In the genomic region with DNA sequence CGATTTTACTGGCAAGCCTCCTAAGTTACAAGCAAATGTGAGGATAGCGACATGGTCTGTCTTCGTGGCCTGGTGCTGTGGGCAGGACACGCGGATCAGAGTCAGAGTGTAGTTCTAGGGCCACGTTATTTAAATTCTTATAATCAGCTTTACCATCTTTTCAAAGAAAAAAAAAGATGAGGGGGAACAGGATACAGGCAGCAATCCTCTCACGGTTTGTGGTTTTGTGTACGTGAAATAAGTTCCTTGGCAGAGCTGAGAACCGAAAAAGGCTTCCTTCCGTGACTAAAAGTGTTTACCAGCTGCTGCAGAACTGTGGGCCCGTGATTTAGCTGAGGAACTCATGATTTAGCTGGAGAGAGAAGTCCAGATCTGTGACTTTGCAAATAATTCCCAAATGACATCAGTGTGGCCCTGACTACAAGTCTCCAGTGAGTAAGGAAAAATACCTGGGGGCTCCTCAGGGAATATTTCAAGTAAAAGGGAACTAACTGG, we compare ENCODE assay signal across 9 cellular contexts. TPM values are rescaled to one million over a fixed set of nuclear protein-coding genes. Genes with fewer than 3 reads are reported as not detected.
DNase-seq lines count a peak whose midpoint lies in the region; ATAC-seq and TF ChIP-seq lines count a peak whose summit lies in the region.
"Had no signal": no experiment of that assay in that cellular context is flagged by ENCODE, and none has a peak within 500 bp of the region (broad histone marks: within the 10 kb centered on the region; RNA-seq: fewer than 3 reads in every experiment).

No MANE protein-coding gene starts in this region.

- no peaks in the 10 kb centered on the region for H3K79me2 ChIP-seq in PC-3 (ENCODE audit: low read length)

- intact Hi-C loops in PC-3 (cut with micrococcal nuclease), result no loop called here

- H4K20me1 ChIP-seq in PC-3 (ENCODE audit: low read length), result no peaks in the 10 kb centered on the region

- peak; percentile 67 for ATAC-seq in GM21526 (IDR thresholded peaks at IDR 0.05; ENCODE audit: low FRiP score, unreplicated experiment)
- ATAC-seq in stimulated activated naive CD8-positive, alpha-beta T cell treated with anti-CD3 and anti-CD28 coated beads, Interleukin-15, amount 100 ng/mL, for 72 hours, result peak; percentile 85
- no peak for ATAC-seq in PC-3

- H3K4me1 Mint-ChIP-seq in stimulated activated naive CD8-positive, alpha-beta T cell treated with anti-CD3 and anti-CD28 coated beads, Interleukin-15, amount 100 ng/mL, for 72 hours, result peaks cover 57% of the 10 kb centered on the region

- H3K4me3 Mint-ChIP-seq in stimulated activated naive CD8-positive, alpha-beta T cell treated with anti-CD3 and anti-CD28 coated beads, Interleukin-15, amount 100 ng/mL, for 72 hours, result peak overlapping the region; percentile 63 to 65

- BruUV-seq in PC-3 (replicated peaks; lab: Mats Ljungman, UMichigan), result no TSS peak

- H3K9me3 Mint-ChIP-seq in stimulated activated naive CD8-positive, alpha-beta T cell treated with anti-CD3 and anti-CD28 coated beads, Interleukin-15, amount 100 ng/mL, for 72 hours, result no peaks in the 10 kb centered on the region

- POLR2A ChIA-PET in PC-3 (lab: Charles Lee; ENCODE audit: unreplicated experiment), result no interaction called here

- peaks cover 2% of the 10 kb centered on the region for H3K36me3 ChIP-seq in GM06990 (ENCODE audit: control insufficient read depth, insufficient read depth, low read length)
- H3K36me3 ChIP-seq in right atrium auricular region, result no peaks in the 10 kb centered on the region
- H3K36me3 ChIP-seq in PC-3 (ENCODE audit: low read depth, low read length), result no peaks in the 10 kb centered on the region

- CTCF ChIA-PET in PC-3 (lab: Charles Lee), result no interaction called here

- H3K27ac ChIP-seq in right atrium auricular region (peak overlapping the region; percentile 75), PC-3 (ENCODE audit: low read length) (no peak overlapping the region)

- H3F3A ChIP-seq in PC-3 (ENCODE audit: low read length, unreplicated experiment), result no peaks in the 10 kb centered on the region

- H3K27me3 ChIP-seq in GM06990 (replicated peaks; ENCODE audit: control insufficient read depth, insufficient read depth, low read length), result no peaks in the 10 kb centered on the region
- H3K27me3 ChIP-seq in right atrium auricular region, result no peaks in the 10 kb centered on the region
- no peaks in the 10 kb centered on the region for H3K27me3 ChIP-seq in PC-3 (ENCODE audit: low read length)

- H3K4me1 ChIP-seq in right atrium auricular region, result peaks cover 0 to 33% of the 10 kb centered on the region in 2 donors
- H3K4me1 ChIP-seq in PC-3 (ENCODE audit: insufficient read depth, low read length), result peaks cover 11% of the 10 kb centered on the region

- no peak overlapping the region for H2AFZ ChIP-seq in PC-3 (ENCODE audit: low read length)

- H3K9me3 ChIP-seq in right atrium auricular region, result no peaks in the 10 kb centered on the region
- H3K9me3 ChIP-seq in PC-3 (ENCODE audit: low read length), result no peaks in the 10 kb centered on the region

- peaks cover 10% of the 10 kb centered on the region for H3K27me3 Mint-ChIP-seq in stimulated activated naive CD8-positive, alpha-beta T cell treated with anti-CD3 and anti-CD28 coated beads, Interleukin-15, amount 100 ng/mL, for 72 hours

- H3K4me3 ChIP-seq in GM06990 (replicated peaks; ENCODE audit: low read depth, low read length), result no peak overlapping the region
- peak overlapping the region; percentile 31 for H3K4me3 ChIP-seq in Jurkat, Clone E6-1 (ENCODE audit: low read length)
- H3K4me3 ChIP-seq in right atrium auricular region, result peak overlapping the region in 1 of 2 donors; percentile 9
- no peak overlapping the region for H3K4me3 ChIP-seq in PC-3 (ENCODE audit: low read length)
- H3K4me3 ChIP-seq: K562 had no signal

- H3K27ac Mint-ChIP-seq in stimulated activated naive CD8-positive, alpha-beta T cell treated with anti-CD3 and anti-CD28 coated beads, Interleukin-15, amount 100 ng/mL, for 72 hours, result peak overlapping the region; percentile 89 to 95

- H3K4me2 ChIP-seq in PC-3 (ENCODE audit: low read length), result no peak overlapping the region

- no peak overlapping the region for H3K9ac ChIP-seq in PC-3 (ENCODE audit: low read length)

- no peak for TF ChIP-seq CTCF in GM06990 (IDR thresholded peaks at IDR 0.05; ENCODE audit: insufficient read depth, low read length, poor library complexity, severe bottlenecking)
- TF ChIP-seq CTCF in right atrium auricular region (IDR thresholded peaks at IDR 0.05), result no peak
- no peak for TF ChIP-seq CTCF in PC-3 (conservative IDR thresholded peaks at IDR 0.05; ENCODE audit: low read depth, low read length)

- DNase-seq in GM06990 (ENCODE audit: extremely low read depth, insufficient read length) (peak; percentile 72), activated T-cell treated with anti-CD3 and anti-CD28 coated beads for 48 hours (ENCODE audit: low read depth) (peak; percentile 11), right atrium auricular region (ENCODE audit: low spot score) (no peak), PC-3 (no peak), NCI-H510A treated with DMSO at 0.1 percent for 48 hours (lab: John Stamatoyannopoulos, UW) (no peak)
- peak; percentile 99 for DNase-seq in Jurkat, Clone E6-1 (ENCODE audit: low read depth, low spot score)
- peak; percentile 38 to 52 for DNase-seq in stimulated activated naive CD8-positive, alpha-beta T cell treated with anti-CD3 and anti-CD28 coated beads, Interleukin-15, amount 100 ng/mL, for 72 hours

- no peaks in the 10 kb centered on the region for H3K9me2 ChIP-seq in PC-3 (replicated peaks; ENCODE audit: low read length)

RNA-seq across cellular contexts. Expression of gene RCBTB2, which starts 27.2 kb away (rescaled TPM):
- 170 TPM for polyA plus RNA-seq in Jurkat, Clone E6-1 (2012; ENCODE audit: insufficient read depth, insufficient read length)
- total RNA-seq in right atrium auricular region (10 to 100 TPM in 1 of 2 donors, 1 to 10 TPM in 1; 5.2 to 13.4 TPM), PC-3 (2014; rRNA removed) (2.1 and 2.5 TPM in 2 replicates)

Comparison
In these comparisons a context has a peak if more than half of its experiments do, and no peak if none do; other contexts are left out.
1. DNase-seq: peak in GM06990 (single experiment), Jurkat, Clone E6-1 (single experiment), activated T-cell treated with anti-CD3 and anti-CD28 coated beads for 48 hours (single experiment) and stimulated activated naive CD8-positive, alpha-beta T cell treated with anti-CD3 and anti-CD28 coated beads, Interleukin-15, amount 100 ng/mL, for 72 hours (2 of 2); none in right atrium auricular region (single experiment), PC-3 (single experiment) and NCI-H510A treated with DMSO at 0.1 percent for 48 hours (single experiment).